Comparison of ENCODE assay signal across 1 cellular context in the genomic region with DNA sequence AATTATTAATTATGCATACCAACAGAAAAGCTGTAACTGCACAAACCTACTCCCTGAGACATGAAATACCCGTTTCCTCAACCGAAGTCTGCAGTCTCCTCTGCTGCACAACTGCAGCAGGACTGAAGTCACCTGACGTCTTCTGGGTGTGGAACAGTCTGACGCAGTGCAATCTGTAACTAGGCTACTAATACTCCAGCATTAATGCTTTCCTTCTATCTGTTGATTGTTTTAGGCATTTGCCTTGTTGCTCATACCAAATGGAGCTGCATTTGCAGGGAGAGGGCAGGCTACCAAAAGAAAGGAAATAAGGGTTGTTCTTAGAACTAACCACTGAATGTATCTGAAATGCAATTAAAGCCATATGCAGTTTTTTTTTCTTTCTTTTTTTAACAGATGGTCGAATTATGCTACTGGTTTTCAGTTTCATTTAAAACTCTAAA.
TF ChIP-seq lines count a peak whose summit lies in the region.

No MANE protein-coding gene starts in this region.

TF ChIP-seq in HEK293, 187 proteins besides CTCF, POLR2A, EP300 and RAD21 (continued from another document):
- TF ChIP-seq PRDM10 (tag by site-specific recombination; IDR thresholded peaks at IDR 0.05), result peak; percentile 84
